24 cellular contexts compared by ENCODE assay signal in the genomic region with DNA sequence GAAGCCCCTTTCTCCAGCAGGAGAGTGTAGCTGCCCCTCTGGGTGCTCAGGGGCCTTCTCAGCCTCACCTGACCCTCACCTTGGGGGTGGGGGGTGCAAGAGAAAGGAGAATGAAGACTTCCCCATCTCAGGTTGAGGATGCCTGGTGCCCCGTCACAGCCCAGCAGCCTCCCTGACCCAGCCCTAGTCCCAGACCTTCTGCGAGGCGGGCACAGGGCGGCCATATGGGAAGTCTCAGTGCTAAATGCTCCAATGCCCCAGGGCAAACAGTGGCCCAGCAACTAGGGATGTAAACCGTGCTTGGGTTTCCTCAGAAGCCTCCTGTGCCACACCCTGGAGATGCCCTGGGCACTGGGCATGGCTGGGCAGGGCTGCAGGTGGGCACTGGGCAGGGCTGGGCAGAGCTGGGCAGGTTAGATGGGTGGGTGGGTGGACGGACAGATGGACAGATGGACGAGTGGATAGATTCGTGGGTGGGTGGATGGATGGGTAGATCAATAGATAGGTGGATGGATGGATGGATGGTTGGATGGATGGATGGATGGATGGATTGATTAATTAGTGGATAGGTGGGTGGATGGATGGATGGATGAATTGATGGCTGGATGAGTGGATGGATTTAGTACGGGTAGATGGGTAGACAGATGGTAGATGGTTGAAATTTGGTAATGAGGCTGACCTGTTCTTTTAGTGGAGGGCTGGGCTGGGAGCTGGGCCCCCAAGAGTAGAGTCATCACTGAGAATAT. TPM values are rescaled to one million over a fixed set of nuclear protein-coding genes. Genes with fewer than 3 reads are reported as not detected.
DNase-seq lines count a peak whose midpoint lies in the region; ATAC-seq and TF ChIP-seq lines count a peak whose summit lies in the region.
"Had no signal": no experiment of that assay in that cellular context is flagged by ENCODE, and none has a peak within 500 bp of the region (broad histone marks: within the 10 kb centered on the region; RNA-seq: fewer than 3 reads in every experiment).

No MANE protein-coding gene starts in this region.

- no peak overlapping the region for H3K4me3 ChIP-seq in H7 (ENCODE audit: insufficient read depth, low read depth, low read length)
- H3K4me3 ChIP-seq: HAP-1, right atrium auricular region, smooth muscle cell, thoracic aorta, uterus had no signal

- no peak for TF ChIP-seq CTCF in nephron progenitor cell (IDR thresholded peaks at IDR 0.05)
- no peak for TF ChIP-seq CTCF in foreskin keratinocyte (conservative IDR thresholded peaks at IDR 0.05)

- H3K4me1 ChIP-seq in foreskin keratinocyte = no peaks in the 10 kb centered on the region
- H3K4me1 ChIP-seq: HAP-1 had no signal

- ATAC-seq in SK-N-SH treated with all-trans-retinoic acid at 6 μM for 48 hours = peak; percentile 34
- no peak for ATAC-seq in foreskin keratinocyte
- ATAC-seq in HG02885 (IDR thresholded peaks at IDR 0.05; ENCODE audit: poor library complexity, unreplicated experiment) = no peak
- ATAC-seq: activated T-cell treated with anti-CD3 and anti-CD28 coated beads, Interleukin-2, amount 50 U/mL, for 4 hours; CD8-positive, alpha-beta T cell had no signal

- H3K36me3 Mint-ChIP-seq in nephron progenitor cell (ENCODE audit: low read depth) (no peaks in the 10 kb centered on the region), immature natural killer cell (no peaks in the 10 kb centered on the region)
- H3K36me3 Mint-ChIP-seq: activated naive CD8-positive, alpha-beta T cell treated with anti-CD3 and anti-CD28 coated beads for 36 hours; CD8-positive, alpha-beta T cell; memory B cell had no signal

- no peak overlapping the region for H3K27ac ChIP-seq in foreskin keratinocyte
- H3K27ac ChIP-seq: right atrium auricular region, thoracic aorta, uterus had no signal

- no peaks in the 10 kb centered on the region for H3K36me3 ChIP-seq in H7 (replicated peaks; ENCODE audit: control insufficient read depth, insufficient read depth, low read length)
- H3K36me3 ChIP-seq: HAP-1, right atrium auricular region, thoracic aorta, uterus had no signal

- H3K27me3 Mint-ChIP-seq in nephron progenitor cell (ENCODE audit: low read depth, poor library complexity) (peaks cover 49% of the 10 kb centered on the region), immature natural killer cell (ENCODE audit: low read depth in 3 of 3) (peaks cover 2 to 7% (median 5%) of the 10 kb centered on the region in 3 donors)

- peak overlapping the region; percentile 9 for H3K27ac Mint-ChIP-seq in nephron progenitor cell
- H3K27ac Mint-ChIP-seq in immature natural killer cell = peak overlapping the region in 1 of 6 donors; percentile 30
- H3K27ac Mint-ChIP-seq: activated naive CD8-positive, alpha-beta T cell treated with anti-CD3 and anti-CD28 coated beads for 36 hours; CD8-positive, alpha-beta T cell; memory B cell had no signal

- H3K27me3 ChIP-seq in H7 (ENCODE audit: control insufficient read depth, insufficient read depth, low read length) (no peaks in the 10 kb centered on the region), foreskin keratinocyte (no peaks in the 10 kb centered on the region)
- H3K27me3 ChIP-seq: right atrium auricular region, uterus had no signal

- H3K9me3 Mint-ChIP-seq in nephron progenitor cell (no peaks in the 10 kb centered on the region), immature natural killer cell (no peaks in the 10 kb centered on the region)
- H3K9me3 Mint-ChIP-seq: activated naive CD8-positive, alpha-beta T cell treated with anti-CD3 and anti-CD28 coated beads for 36 hours; activated T-cell treated with anti-CD3 and anti-CD28 coated beads, Interleukin-2, amount 50 U/mL, for 4 hours; CD8-positive, alpha-beta T cell; memory B cell had no signal

- DNase-seq in DMS53 (lab: John Stamatoyannopoulos, UW) (peak; percentile 57), DMS53 treated with DMSO at 0.1 percent for 48 hours (lab: John Stamatoyannopoulos, UW; ENCODE audit: unreplicated experiment) (no peak), H7 (peak; percentile 56), nephron progenitor cell (no peak), foreskin keratinocyte (no peak), immature natural killer cell (no peak)
- DNase-seq: 8988T; activated CD4-positive, CD25-positive, alpha-beta regulatory T cell; activated gamma-delta T cell; activated naive CD8-positive, alpha-beta T cell treated with anti-CD3 and anti-CD28 coated beads for 36 hours; activated T-cell treated with anti-CD3 and anti-CD28 coated beads, Interleukin-2, amount 50 U/mL, for 4 hours; effector CD4-positive, alpha-beta T cell; Kasumi-1; SIG-M5; stimulated activated CD4-positive, alpha-beta T cell treated with anti-CD3 and anti-CD28 coated beads, Interleukin-1b, Interleukin-23, amount 100 ng/mL, for 48 hours had no signal

- no peak overlapping the region for H3K4me3 Mint-ChIP-seq in nephron progenitor cell
- H3K4me3 Mint-ChIP-seq in immature natural killer cell = no peak overlapping the region
- H3K4me3 Mint-ChIP-seq: activated naive CD8-positive, alpha-beta T cell treated with anti-CD3 and anti-CD28 coated beads for 36 hours; activated T-cell treated with anti-CD3 and anti-CD28 coated beads, Interleukin-2, amount 50 U/mL, for 4 hours; CD8-positive, alpha-beta T cell; memory B cell had no signal

- H3K4me1 Mint-ChIP-seq in nephron progenitor cell (peaks cover 19% of the 10 kb centered on the region), immature natural killer cell (peaks cover 0 to 5% of the 10 kb centered on the region in 2 donors)

TF ChIP-seq in SK-N-SH treated with all-trans-retinoic acid at 6 μM for 48 hours, 23 proteins besides CTCF, POLR2A, EP300 and RAD21:
- TF ChIP-seq ZNF565 (CRISPR knock-in tag; conservative IDR thresholded peaks at IDR 0.05; ENCODE audit: low read depth) (no peak), BACH2 (CRISPR knock-in tag; IDR thresholded peaks at IDR 0.05; ENCODE audit: borderline replicate concordance) (no peak), ZFP30 (CRISPR knock-in tag; IDR thresholded peaks at IDR 0.05) (no peak), RARB (CRISPR knock-in tag; IDR thresholded peaks at IDR 0.05) (no peak), ARNTL (CRISPR knock-in tag; IDR thresholded peaks at IDR 0.05; ENCODE audit: borderline replicate concordance, low read depth) (no peak), ISL1 (CRISPR knock-in tag; IDR thresholded peaks at IDR 0.05) (no peak), SNAI2 (CRISPR knock-in tag; IDR thresholded peaks at IDR 0.05) (no peak)
- TF ChIP-seq, protein P1, sequence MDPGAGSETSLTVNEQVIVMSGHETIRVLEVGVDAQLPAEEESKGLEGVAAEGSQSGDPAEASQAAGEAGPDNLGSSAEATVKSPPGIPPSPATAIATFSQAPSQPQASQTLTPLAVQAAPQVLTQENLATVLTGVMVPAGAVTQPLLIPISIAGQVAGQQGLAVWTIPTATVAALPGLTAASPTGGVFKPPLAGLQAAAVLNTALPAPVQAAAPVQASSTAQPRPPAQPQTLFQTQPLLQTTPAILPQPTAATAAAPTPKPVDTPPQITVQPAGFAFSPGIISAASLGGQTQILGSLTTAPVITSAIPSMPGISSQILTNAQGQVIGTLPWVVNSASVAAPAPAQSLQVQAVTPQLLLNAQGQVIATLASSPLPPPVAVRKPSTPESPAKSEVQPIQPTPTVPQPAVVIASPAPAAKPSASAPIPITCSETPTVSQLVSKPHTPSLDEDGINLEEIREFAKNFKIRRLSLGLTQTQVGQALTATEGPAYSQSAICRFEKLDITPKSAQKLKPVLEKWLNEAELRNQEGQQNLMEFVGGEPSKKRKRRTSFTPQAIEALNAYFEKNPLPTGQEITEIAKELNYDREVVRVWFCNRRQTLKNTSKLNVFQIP (CRISPR knock-in tag; IDR thresholded peaks at IDR 0.05; ENCODE audit: borderline replicate concordance, low read depth) = no peak
TF ChIP-seq in SK-N-SH treated with all-trans-retinoic acid at 6 μM for 48 hours: peak in this region for 0.

RNA-seq across cellular contexts. Expression of a gene that starts 16.8 kb away (rescaled TPM):
- total RNA-seq in H7 (2014; rRNA removed; shearing (Covaris generic)) = not detected in 2 replicates
- not detected in 2 replicates for total RNA-seq in foreskin keratinocyte
- polyA plus RNA-seq in foreskin keratinocyte (not detected in 2 replicates), immature natural killer cell (not detected)
- total RNA-seq: activated naive CD8-positive, alpha-beta T cell treated with anti-CD3 and anti-CD28 coated beads for 36 hours; CD8-positive, alpha-beta T cell; smooth muscle cell had no signal
- polyA plus RNA-seq: smooth muscle cell had no signal

RNA-seq across cellular contexts. Expression of a gene that starts 32.1 kb away (rescaled TPM):
- not detected in 2 replicates for total RNA-seq in H7 (2014; rRNA removed; shearing (Covaris generic))
- total RNA-seq in foreskin keratinocyte = not detected in 2 replicates
- polyA plus RNA-seq in foreskin keratinocyte = not detected in 2 replicates
- polyA plus RNA-seq in immature natural killer cell = not detected
- total RNA-seq: activated naive CD8-positive, alpha-beta T cell treated with anti-CD3 and anti-CD28 coated beads for 36 hours; CD8-positive, alpha-beta T cell; smooth muscle cell had no signal
- polyA plus RNA-seq: smooth muscle cell had no signal

RNA-seq across cellular contexts. Expression of a gene that starts 36.8 kb away (rescaled TPM):
- 79.9 and 80.2 TPM in 2 replicates for total RNA-seq in H7 (2014; rRNA removed; shearing (Covaris generic))
- 76.7 and 101 TPM in 2 replicates for total RNA-seq in foreskin keratinocyte
- 155 and 172 TPM in 2 replicates for polyA plus RNA-seq in foreskin keratinocyte
- polyA plus RNA-seq in immature natural killer cell = 100 to 1,000 TPM in 2 of 3 donors, 10 to 100 TPM in 1; 94.1 to 119 (median 101) TPM

RNA-seq across cellular contexts. Expression of a gene that starts 42.6 kb away (rescaled TPM):
- total RNA-seq in H7 (2014; rRNA removed; shearing (Covaris generic)) = not detected in 2 replicates
- total RNA-seq in foreskin keratinocyte = not detected in 2 replicates
- polyA plus RNA-seq in foreskin keratinocyte = not detected in 2 replicates
- polyA plus RNA-seq in immature natural killer cell = not detected
- total RNA-seq: activated naive CD8-positive, alpha-beta T cell treated with anti-CD3 and anti-CD28 coated beads for 36 hours; CD8-positive, alpha-beta T cell; smooth muscle cell had no signal
- polyA plus RNA-seq: smooth muscle cell had no signal

RNA-seq across cellular contexts. Expression of a gene that starts 47.6 kb away (rescaled TPM):
- not detected in 2 replicates for total RNA-seq in H7 (2014; rRNA removed; shearing (Covaris generic))
- not detected in 2 replicates for total RNA-seq in foreskin keratinocyte
- polyA plus RNA-seq in foreskin keratinocyte = not detected in 2 replicates
- not detected for polyA plus RNA-seq in immature natural killer cell
- total RNA-seq: activated naive CD8-positive, alpha-beta T cell treated with anti-CD3 and anti-CD28 coated beads for 36 hours; activated T-cell treated with anti-CD3 and anti-CD28 coated beads, Interleukin-2, amount 50 U/mL, for 4 hours; CD8-positive, alpha-beta T cell; right atrium auricular region; smooth muscle cell had no signal
- polyA plus RNA-seq: smooth muscle cell had no signal

Comparison
In these comparisons a context has a peak if more than half of its experiments do, and no peak if none do; other contexts are left out.
1. DNase-seq: peak in DMS53 (single experiment) and H7 (single experiment); none in DMS53 treated with DMSO at 0.1 percent for 48 hours (single experiment), nephron progenitor cell (single experiment), foreskin keratinocyte (0 of 2) and immature natural killer cell (0 of 3).